Comparison of ENCODE assay signal across 19 cellular contexts in the genomic region with DNA sequence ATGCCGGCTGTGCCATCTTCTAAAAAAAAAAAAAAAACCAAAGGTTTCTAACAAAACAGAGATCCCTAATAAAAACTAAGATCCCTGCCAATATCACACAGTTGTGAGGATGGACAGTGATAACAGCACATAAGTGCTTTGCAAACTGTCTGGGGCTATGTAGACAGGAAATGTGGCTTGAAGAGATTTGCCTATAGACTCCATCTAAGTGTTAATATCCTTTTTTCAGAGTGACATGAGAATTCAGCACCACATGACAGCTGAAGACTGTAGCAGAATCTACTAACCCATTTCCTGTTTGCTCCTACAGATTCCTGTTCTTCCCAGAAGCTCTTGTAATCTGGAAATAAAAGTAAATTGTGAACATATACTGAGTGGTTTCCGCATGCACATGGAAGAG.
DNase-seq lines count a peak whose midpoint lies in the region; ATAC-seq and TF ChIP-seq lines count a peak whose summit lies in the region.
"Had no signal": no experiment of that assay in that cellular context is flagged by ENCODE, and none has a peak within 500 bp of the region (broad histone marks: within the 10 kb centered on the region; RNA-seq: fewer than 3 reads in every experiment).

No MANE protein-coding gene starts in this region.

- H3K4me2 ChIP-seq in osteoblast (ENCODE audit: insufficient read depth, low read length) = no peak overlapping the region

- no peaks in the 10 kb centered on the region for H3K9me3 ChIP-seq in osteoblast (ENCODE audit: low read depth, low read length)
- H3K9me3 ChIP-seq: Caco-2, colonic mucosa, HAP-1 had no signal

- TF ChIP-seq CTCF in osteoblast (IDR thresholded peaks at IDR 0.05; ENCODE audit: extremely low read depth, low read depth, low read length) = no peak

- no peak overlapping the region for H3K27ac ChIP-seq in osteoblast (ENCODE audit: low read depth, low read length)
- H3K27ac ChIP-seq: colonic mucosa, epithelial cell of prostate, gastroesophageal sphincter had no signal

- H2AFZ ChIP-seq in osteoblast (ENCODE audit: low read length) = no peak overlapping the region

- no peaks in the 10 kb centered on the region for H3K27me3 ChIP-seq in osteoblast (ENCODE audit: insufficient read depth, low read length)
- H3K27me3 ChIP-seq: colonic mucosa, gastroesophageal sphincter had no signal

- ATAC-seq in GM18511 (IDR thresholded peaks at IDR 0.05; ENCODE audit: unreplicated experiment) (peak; percentile 50), HG02798 (IDR thresholded peaks at IDR 0.05; ENCODE audit: poor library complexity, unreplicated experiment) (peak; percentile 35)
- ATAC-seq: gastroesophageal sphincter; left cardiac atrium; natural killer cell treated with Interleukin-12 subunit alpha and Interleukin-12 subunit beta and Interleukin-15 and Interleukin-18, amount 100 ng/mL, for 72 hours had no signal

- peak; percentile 42 to 61 for DNase-seq in Kasumi-1 (lab: John Stamatoyannopoulos, UW)
- peak; percentile 8 for DNase-seq in osteoblast (ENCODE audit: insufficient read length, low spot score, missing footprints)
- no peak for DNase-seq in activated CD4-positive, alpha-beta T cell treated with anti-CD3 and anti-CD28 coated beads for 4 hours
- no peak for DNase-seq in NCI-H446 treated with DMSO at 0.1 percent for 48 hours (lab: John Stamatoyannopoulos, UW)
- no peak for DNase-seq in GF-D8 (lab: John Stamatoyannopoulos, UW)
- DNase-seq: activated B cell treated with CpG ODN at 0.5 μM for 24 hours; activated naive CD8-positive, alpha-beta T cell treated with anti-CD3 and anti-CD28 coated beads, Interleukin-2, amount 10 ng/mL, durations not matched to agents 7 days and 5 days; Caco-2; colonic mucosa; left cardiac atrium; NCI-H187; stimulated activated CD4-positive, alpha-beta T cell treated with anti-CD3 and anti-CD28 coated beads, Interleukin-2, amount 100 ng/mL, for 48 hours; T-helper 1 cell had no signal

- no peaks in the 10 kb centered on the region for H3K4me1 ChIP-seq in osteoblast (ENCODE audit: insufficient read depth, low read length)
- H3K4me1 ChIP-seq: colonic mucosa, HAP-1 had no signal

- H3K4me3 ChIP-seq in osteoblast (ENCODE audit: insufficient read depth, low read length) = no peak overlapping the region
- H3K4me3 ChIP-seq: colonic mucosa, gastroesophageal sphincter, HAP-1 had no signal

- no peaks in the 10 kb centered on the region for H4K20me1 ChIP-seq in osteoblast (ENCODE audit: insufficient read depth, low read length)

- H3K79me2 ChIP-seq in osteoblast (ENCODE audit: insufficient read depth, low read length) = no peaks in the 10 kb centered on the region

- H3K36me3 ChIP-seq in osteoblast (ENCODE audit: insufficient read depth, low read length) = no peaks in the 10 kb centered on the region
- H3K36me3 ChIP-seq: colonic mucosa, gastroesophageal sphincter, HAP-1 had no signal

Comparison
In these comparisons a context has a peak if more than half of its experiments do, and no peak if none do; other contexts are left out.
1. DNase-seq: peak in Kasumi-1 (2 of 2) and osteoblast (single experiment); none in activated CD4-positive, alpha-beta T cell treated with anti-CD3 and anti-CD28 coated beads for 4 hours (0 of 2), NCI-H446 treated with DMSO at 0.1 percent for 48 hours (single experiment) and GF-D8 (single experiment).